19 cellular contexts compared by ENCODE assay signal in the genomic region with DNA sequence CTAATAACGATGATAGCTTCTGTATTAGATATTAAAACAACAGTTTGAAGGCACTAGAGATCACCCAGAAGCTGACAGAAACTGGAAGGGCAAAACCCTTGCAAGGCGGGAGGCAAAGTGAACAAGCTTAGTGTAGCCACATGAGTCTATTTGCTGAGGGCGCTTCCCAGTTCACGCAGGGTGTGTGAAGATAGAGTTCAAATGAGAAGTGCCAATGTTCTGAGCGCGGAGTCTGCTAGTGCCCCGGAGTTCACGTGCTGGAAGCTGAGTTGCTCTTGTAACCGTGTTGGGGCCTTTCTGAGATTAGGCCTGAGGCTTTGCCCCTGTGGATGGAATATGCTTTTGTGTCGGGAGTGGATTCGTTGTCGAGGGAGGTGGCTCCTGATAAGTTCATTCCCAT. TPM values are rescaled to one million over a fixed set of nuclear protein-coding genes. Genes with fewer than 3 reads are reported as not detected.
A peak's percentile ranks its signal among the peaks of the same experiment; 100 is the strongest.
DNase-seq lines count a peak whose midpoint lies in the region; ATAC-seq and TF ChIP-seq lines count a peak whose summit lies in the region.
"Had no signal": no experiment of that assay in that cellular context is flagged by ENCODE, and none has a peak within 500 bp of the region (broad histone marks: within the 10 kb centered on the region; RNA-seq: fewer than 3 reads in every experiment).

No MANE protein-coding gene starts in this region.

- peaks cover 6% of the 10 kb centered on the region for H3K36me3 Mint-ChIP-seq in nephron (ENCODE audit: low read depth)
- H3K36me3 Mint-ChIP-seq: activated CD4-positive, alpha-beta memory T cell treated with anti-CD3 and anti-CD28 coated beads for 36 hours; activated naive CD4-positive, alpha-beta T cell treated with anti-CD3 and anti-CD28 coated beads, Interleukin-2, amount 10 ng/mL, durations not matched to agents 7 days and 5 days; CD4-positive, CD25-positive, alpha-beta regulatory T cell had no signal

- peaks cover 20% of the 10 kb centered on the region for H3K4me1 Mint-ChIP-seq in nephron
- H3K4me1 Mint-ChIP-seq: activated B cell treated with CpG ODN at 0.5 μM for 24 hours had no signal

- peaks cover 13% of the 10 kb centered on the region for H3K9me3 Mint-ChIP-seq in nephron

- peaks cover 10% of the 10 kb centered on the region for H3K27me3 Mint-ChIP-seq in nephron (ENCODE audit: low read depth)

- no peak for TF ChIP-seq CTCF in nephron (IDR thresholded peaks at IDR 0.05; ENCODE audit: unreplicated experiment in 3 of 3)

- ATAC-seq in left colon (peak; percentile 89), GM18519 (IDR thresholded peaks at IDR 0.05; ENCODE audit: low FRiP score, unreplicated experiment) (no peak), HG03442 (IDR thresholded peaks at IDR 0.05; ENCODE audit: unreplicated experiment) (no peak)
- ATAC-seq: stimulated activated naive B cell treated with anti-CD40 and anti-IgM and Interleukin-4, amounts not matched to agents 10 μg/mL and 1 μg/mL and 100 μg/mL, for 72 hours had no signal

- peak; percentile 16 for DNase-seq in activated effector memory CD4-positive, alpha-beta T cell treated with anti-CD3 and anti-CD28 coated beads, Interleukin-2, amount 50 U/mL, for 16 hours
- no peak for DNase-seq in activated effector memory CD4-positive, alpha-beta T cell treated with Interleukin-2 at 50 U/mL for 16 hours
- peak; percentile 38 to 43 for DNase-seq in left colon
- no peak for DNase-seq in NCI-H526 treated with DMSO at 0.1 percent for 48 hours (lab: John Stamatoyannopoulos, UW)
- no peak for DNase-seq in stimulated activated CD4-positive, alpha-beta T cell treated with anti-CD3 and anti-CD28 coated beads, Interleukin-1b, Interleukin-23, amount 100 ng/mL, for 48 hours
- DNase-seq: activated B cell treated with CpG ODN at 0.5 μM for 24 hours; activated CD4-positive, alpha-beta memory T cell treated with anti-CD3 and anti-CD28 coated beads for 36 hours; activated naive CD4-positive, alpha-beta T cell treated with anti-CD3 and anti-CD28 coated beads, Interleukin-2, amount 10 ng/mL, durations not matched to agents 7 days and 5 days; CD4-positive, CD25-positive, alpha-beta regulatory T cell; DND-41; MM.1S; NCI-H187 treated with DMSO at 0.1 percent for 48 hours; stimulated activated naive B cell treated with anti-CD40 and anti-IgM and Interleukin-4, amounts not matched to agents 10 μg/mL and 1 μg/mL and 100 μg/mL, for 72 hours; trophoblast cell had no signal

- no peak overlapping the region for H3K4me3 Mint-ChIP-seq in nephron
- H3K4me3 Mint-ChIP-seq: activated B cell treated with CpG ODN at 0.5 μM for 24 hours; activated CD4-positive, alpha-beta memory T cell treated with anti-CD3 and anti-CD28 coated beads for 36 hours; activated naive CD4-positive, alpha-beta T cell treated with anti-CD3 and anti-CD28 coated beads, Interleukin-2, amount 10 ng/mL, durations not matched to agents 7 days and 5 days; CD4-positive, CD25-positive, alpha-beta regulatory T cell; stimulated activated naive B cell treated with anti-CD40 and anti-IgM and Interleukin-4, amounts not matched to agents 10 μg/mL and 1 μg/mL and 100 μg/mL, for 72 hours; T-helper 2 cell treated with Interferon-gamma antibody and Interleukin-4, amounts not matched to agents 5 μg/mL and 100 μg/mL, for 36 hours had no signal

- intact Hi-C loops in left colon (cut with DNase I, micrococcal nuclease): no loop called here

- peak overlapping the region in 2 of 3 experiments; percentile 15 to 86 for H3K27ac Mint-ChIP-seq in nephron
- H3K27ac Mint-ChIP-seq: activated B cell treated with CpG ODN at 0.5 μM for 24 hours; activated CD4-positive, alpha-beta memory T cell treated with anti-CD3 and anti-CD28 coated beads for 36 hours; activated naive CD4-positive, alpha-beta T cell treated with anti-CD3 and anti-CD28 coated beads, Interleukin-2, amount 10 ng/mL, durations not matched to agents 7 days and 5 days; CD4-positive, CD25-positive, alpha-beta regulatory T cell; IgD-negative memory B cell; stimulated activated naive B cell treated with anti-CD40 and anti-IgM and Interleukin-4, amounts not matched to agents 10 μg/mL and 1 μg/mL and 100 μg/mL, for 72 hours; T-helper 2 cell treated with Interferon-gamma antibody and Interleukin-4, amounts not matched to agents 5 μg/mL and 100 μg/mL, for 36 hours had no signal

RNA-seq across cellular contexts. Expression of a gene that starts 16.6 kb away (rescaled TPM):
- total RNA-seq in left colon: 10 to 100 TPM; 22.7 to 35.6 TPM

RNA-seq across cellular contexts. Expression of a gene that starts 40.1 kb away (rescaled TPM):
- total RNA-seq in left colon: 100 to 1,000 TPM; 124 to 152 TPM

RNA-seq across cellular contexts. Expression of a gene that starts 54.0 kb away (rescaled TPM):
- not detected for total RNA-seq in left colon
- total RNA-seq: activated B cell treated with CpG ODN at 0.5 μM for 24 hours; activated CD4-positive, alpha-beta memory T cell treated with anti-CD3 and anti-CD28 coated beads for 36 hours; CD4-positive, CD25-positive, alpha-beta regulatory T cell had no signal

Comparison
In these comparisons a context has a peak if more than half of its experiments do, and no peak if none do; other contexts are left out.
1. DNase-seq: peak in activated effector memory CD4-positive, alpha-beta T cell treated with anti-CD3 and anti-CD28 coated beads, Interleukin-2, amount 50 U/mL, for 16 hours (single experiment) and left colon (2 of 2); none in activated effector memory CD4-positive, alpha-beta T cell treated with Interleukin-2 at 50 U/mL for 16 hours (single experiment), NCI-H526 treated with DMSO at 0.1 percent for 48 hours (single experiment) and stimulated activated CD4-positive, alpha-beta T cell treated with anti-CD3 and anti-CD28 coated beads, Interleukin-1b, Interleukin-23, amount 100 ng/mL, for 48 hours (single experiment).